24 cellular contexts compared by ENCODE assay signal in genomic region chr19:43300206-43300605, GRCh38. TPM values are rescaled to one million over a fixed set of nuclear protein-coding genes. Genes with fewer than 3 reads are reported as not detected.
A peak's percentile ranks its signal among the peaks of the same experiment; 100 is the strongest.
DNase-seq lines count a peak whose midpoint lies in the region; ATAC-seq, FAIRE-seq and TF ChIP-seq lines count a peak whose summit lies in the region.
"Had no signal": no experiment of that assay in that cellular context is flagged by ENCODE, and none has a peak within 500 bp of the region (broad histone marks: within the 10 kb centered on the region; RNA-seq: fewer than 3 reads in every experiment).

No MANE protein-coding gene starts in this region.

- no peaks in the 10 kb centered on the region for H4K20me1 ChIP-seq in PC-3 (ENCODE audit: low read length)
- H4K20me1 ChIP-seq: BLaER1 had no signal

- no peak overlapping the region for H2BK5ac ChIP-seq in trophoblast cell (ENCODE audit: low read depth, low read length, poor library complexity)

- TF ChIP-seq CTCF in PC-3 (conservative IDR thresholded peaks at IDR 0.05; ENCODE audit: low read depth, low read length) (no peak), bronchial epithelial cell (IDR thresholded peaks at IDR 0.05; ENCODE audit: insufficient read depth, low read length, severe bottlenecking) (no peak)

- H3K4me2 ChIP-seq in PC-3 (ENCODE audit: low read length) (0 out of 2 replicates have a peak overlapping the region, but pooled peaks have one; percentile 11), trophoblast cell (ENCODE audit: low read length) (no peak overlapping the region)
- H3K4me2 ChIP-seq: BLaER1, GM23338 had no signal

- CTCF ChIA-PET in PC-3 (lab: Charles Lee), result no interaction called here

- intact Hi-C loops in PC-3 (cut with micrococcal nuclease), result no loop called here

- peak; percentile 37 for DNase-seq in HT1080 (ENCODE audit: low read depth)
- peak; percentile 33 for DNase-seq in PC-3
- DNase-seq in bronchial epithelial cell (ENCODE audit: low read depth), result peak; percentile 33
- DNase-seq in kidney tubule cell (ENCODE audit: low spot score), result peak; percentile 29
- DNase-seq in HuH-7.5 (ENCODE audit: low spot score), result no peak
- no peak for DNase-seq in trophoblast cell
- DNase-seq in NCI-H82 treated with DMSO at 0.1 percent for 48 hours (lab: John Stamatoyannopoulos, UW; ENCODE audit: unreplicated experiment), result no peak
- DNase-seq: 8988T; CD4-positive, alpha-beta memory T cell; DMS153; DMS79; GDM1; HFFc6 had no signal

- H3K36me3 ChIP-seq in PC-3 (ENCODE audit: low read depth, low read length) (no peaks in the 10 kb centered on the region), bronchial epithelial cell (ENCODE audit: control insufficient read depth, insufficient read depth, low read length) (no peaks in the 10 kb centered on the region), trophoblast cell (ENCODE audit: control insufficient read depth in 1 of 2, insufficient read depth in 2 of 2, low read length in 2 of 2) (no peaks in the 10 kb centered on the region)
- H3K36me3 ChIP-seq: BLaER1 had no signal

- H3K79me2 ChIP-seq in PC-3 (ENCODE audit: low read length), result no peaks in the 10 kb centered on the region
- no peaks in the 10 kb centered on the region for H3K79me2 ChIP-seq in trophoblast cell (ENCODE audit: control insufficient read depth, insufficient read depth, low read length, poor library complexity)

- ATAC-seq in PC-3, result no peak
- ATAC-seq: GM23338, HCT116, HepG2 had no signal

- no peaks in the 10 kb centered on the region for H3K79me1 ChIP-seq in trophoblast cell (ENCODE audit: low read length)

- FAIRE-seq in bronchial epithelial cell (lab: Jason Lieb, UNC), result no peak
- FAIRE-seq: GM12892, GM18507, H54, HepG2 had no signal

- no peak overlapping the region for H2BK120ac ChIP-seq in trophoblast cell (ENCODE audit: insufficient read depth, low read length, poor library complexity)

- no peak overlapping the region for H3K23ac ChIP-seq in trophoblast cell (ENCODE audit: low read length)

- H4K12ac ChIP-seq in trophoblast cell (ENCODE audit: low read depth, low read length), result no peak overlapping the region

- no peak overlapping the region for H4K91ac ChIP-seq in trophoblast cell (ENCODE audit: low read depth, low read length)

- peaks cover 12% of the 10 kb centered on the region for H3K4me1 ChIP-seq in PC-3 (ENCODE audit: insufficient read depth, low read length)
- no peaks in the 10 kb centered on the region for H3K4me1 ChIP-seq in trophoblast cell (ENCODE audit: control insufficient read depth in 1 of 2, insufficient read depth in 2 of 2, low read length in 2 of 2)

- H3K27ac ChIP-seq in PC-3 (ENCODE audit: low read length) (peak overlapping the region; percentile 3; the same call in 1 of the 2 replicates), trophoblast cell (ENCODE audit: low read depth, low read length) (no peak overlapping the region)
- H3K27ac ChIP-seq: BLaER1, HL-60 had no signal

- no peaks in the 10 kb centered on the region for H3K9me2 ChIP-seq in PC-3 (replicated peaks; ENCODE audit: low read length)

- no peak overlapping the region for H4K8ac ChIP-seq in trophoblast cell (ENCODE audit: low read depth, low read length)

- H3K27me3 ChIP-seq in PC-3 (ENCODE audit: low read length), result no peaks in the 10 kb centered on the region
- H3K27me3 ChIP-seq in bronchial epithelial cell (ENCODE audit: control insufficient read depth, insufficient read depth, low read length), result no peaks in the 10 kb centered on the region
- H3K27me3 ChIP-seq in trophoblast cell (ENCODE audit: insufficient read depth, low read length), result no peaks in the 10 kb centered on the region
- H3K27me3 ChIP-seq: BLaER1 had no signal

- no peak overlapping the region for H3K14ac ChIP-seq in trophoblast cell (ENCODE audit: low read length)

- no peaks in the 10 kb centered on the region for H3F3A ChIP-seq in PC-3 (ENCODE audit: low read length, unreplicated experiment)

- no peak overlapping the region for H3K4ac ChIP-seq in trophoblast cell (ENCODE audit: low read depth, low read length)

- H2AFZ ChIP-seq in PC-3 (ENCODE audit: low read length) (no peak overlapping the region), trophoblast cell (ENCODE audit: insufficient read depth, low read length, poor library complexity) (no peak overlapping the region)
- H2AFZ ChIP-seq: GM23338 had no signal

- H3K18ac ChIP-seq in trophoblast cell (ENCODE audit: low read length), result no peak overlapping the region

- no peak overlapping the region for H3K9ac ChIP-seq in PC-3 (ENCODE audit: low read length)
- no peak overlapping the region for H3K9ac ChIP-seq in trophoblast cell (ENCODE audit: low read length)
- H3K9ac ChIP-seq: BLaER1 had no signal

- no peaks in the 10 kb centered on the region for H3K9me3 ChIP-seq in PC-3 (ENCODE audit: low read length)
- H3K9me3 ChIP-seq in trophoblast cell (ENCODE audit: insufficient read depth, low read depth, low read length), result peaks cover 32% of the 10 kb centered on the region
- H3K9me3 ChIP-seq: BLaER1 had no signal

- WGBS in trophoblast cell (ENCODE audit: extremely low coverage, insufficient coverage, insufficient read length), result no CpG with 5 or more reads among the region's 3 CpGs

- H2BK12ac ChIP-seq in trophoblast cell (ENCODE audit: low read length), result no peak overlapping the region

- no peak overlapping the region for H2AK5ac ChIP-seq in trophoblast cell (ENCODE audit: low read length)

- no peak overlapping the region for H3K4me3 ChIP-seq in PC-3 (ENCODE audit: low read length)
- H3K4me3 ChIP-seq in bronchial epithelial cell (ENCODE audit: low read depth, low read length), result no peak overlapping the region
- H3K4me3 ChIP-seq in trophoblast cell (ENCODE audit: low read depth, low read length), result no peak overlapping the region
- H3K4me3 ChIP-seq: BLaER1, GM23338 had no signal

- BruUV-seq in PC-3 (replicated peaks; lab: Mats Ljungman, UMichigan), result no TSS peak

- POLR2A ChIA-PET in PC-3 (lab: Charles Lee; ENCODE audit: unreplicated experiment), result no interaction called here

RNA-seq across cellular contexts. Expression of gene PSG9, which starts 30.9 kb away (rescaled TPM):
- 0.14 and 0.40 TPM in 2 replicates for total RNA-seq in HT1080 (2014; rRNA removed; shearing (Covaris generic))
- polyA plus RNA-seq in HT1080 (2015; cell fraction: cytosol; rRNA removed), result 0.05 and 0.16 TPM in 2 replicates
- 0.11 and 0.17 TPM in 2 replicates for polyA plus RNA-seq in HT1080 (2015; cell fraction: nucleus; rRNA removed)
- not detected in 2 replicates for total RNA-seq in PC-3 (2014; rRNA removed)
- not detected in 2 replicates for total RNA-seq in bronchial epithelial cell
- 0.05 TPM in 1 of 2 replicates, not detected in the other for polyA plus RNA-seq in trophoblast cell (2013)
- total RNA-seq: A673; CD4-positive, alpha-beta memory T cell; GM23338; HepG2 had no signal
- polyA plus RNA-seq: CD14-positive monocyte; CD4-positive, alpha-beta memory T cell; GM23338 had no signal

RNA-seq across cellular contexts. Expression of gene CD177, which starts 53.3 kb away (rescaled TPM):
- not detected in 2 replicates for total RNA-seq in HT1080 (2014; rRNA removed; shearing (Covaris generic))
- polyA plus RNA-seq in HT1080 (2015; cell fraction: cytosol; rRNA removed), result 0.14 and 0.15 TPM in 2 replicates
- polyA plus RNA-seq in HT1080 (2015; cell fraction: nucleus; rRNA removed), result 0.08 TPM in 1 of 2 replicates, not detected in the other
- 0.23 and 0.55 TPM in 2 replicates for total RNA-seq in PC-3 (2014; rRNA removed)
- 0.26 and 6.3 TPM in 2 replicates for total RNA-seq in bronchial epithelial cell
- 6.0 and 6.9 TPM in 2 replicates for polyA plus RNA-seq in trophoblast cell (2013)
- total RNA-seq: A673; CD4-positive, alpha-beta memory T cell; Daoy; HepG2 had no signal
- polyA plus RNA-seq: CD14-positive monocyte; CD4-positive, alpha-beta memory T cell; HepG2 had no signal

Comparison
In these comparisons a context has a peak if more than half of its experiments do, and no peak if none do; other contexts are left out.
1. DNase-seq: peak in HT1080 (single experiment), PC-3 (single experiment), bronchial epithelial cell (single experiment) and kidney tubule cell (single experiment); none in HuH-7.5 (single experiment), trophoblast cell (0 of 2) and NCI-H82 treated with DMSO at 0.1 percent for 48 hours (single experiment).